22 cellular contexts compared by ENCODE assay signal in the genomic region with DNA sequence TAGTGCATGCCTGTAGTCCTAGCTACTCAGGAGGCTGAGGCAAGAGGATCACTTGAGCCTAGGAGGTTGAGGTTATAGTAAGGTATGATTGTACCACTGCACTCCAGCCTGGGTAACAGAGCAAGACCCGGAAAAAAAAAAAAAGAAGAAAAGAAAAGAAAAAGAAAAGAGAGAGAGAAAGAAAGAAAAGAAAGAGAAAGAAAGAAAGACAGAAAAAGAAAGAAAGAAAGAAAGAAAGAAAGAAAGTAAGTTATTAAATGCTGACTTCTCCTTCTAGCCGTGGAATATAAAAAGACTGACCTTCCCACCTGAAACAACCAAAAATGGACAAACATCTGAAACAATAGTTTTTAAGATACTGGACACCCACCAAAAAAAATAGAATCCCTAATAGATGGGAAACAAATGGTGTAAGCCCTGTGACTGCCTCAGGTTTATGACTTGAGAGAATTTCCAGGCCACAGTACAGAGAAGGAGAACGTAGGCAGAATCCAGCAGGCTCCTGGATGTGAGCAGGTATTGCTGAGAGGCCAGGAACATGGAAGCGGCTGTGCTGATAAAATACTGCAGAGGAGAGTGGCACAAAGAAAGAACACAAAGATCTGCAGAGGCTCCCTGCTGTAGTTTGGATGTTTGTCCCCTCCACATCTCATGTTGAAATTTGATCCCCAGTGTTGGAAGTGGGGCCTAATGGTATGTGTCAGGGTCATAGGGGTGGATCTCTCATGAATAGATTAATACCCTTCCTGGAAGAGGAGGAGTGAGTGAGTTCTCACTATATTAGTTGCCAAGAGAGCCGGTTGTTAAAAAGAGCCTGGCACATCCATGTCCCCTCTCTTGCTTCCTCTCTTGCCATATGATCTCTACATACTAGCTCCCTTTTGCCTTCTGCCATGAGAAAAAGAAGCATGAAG. TPM values are rescaled to one million over a fixed set of nuclear protein-coding genes. Genes with fewer than 3 reads are reported as not detected.
DNase-seq lines count a peak whose midpoint lies in the region; ATAC-seq and TF ChIP-seq lines count a peak whose summit lies in the region.
"Had no signal": no experiment of that assay in that cellular context is flagged by ENCODE, and none has a peak within 500 bp of the region (broad histone marks: within the 10 kb centered on the region; RNA-seq: fewer than 3 reads in every experiment).

No MANE protein-coding gene starts in this region.

- H3K4me3 Mint-ChIP-seq in GM23338 = no peak overlapping the region
- H3K4me3 Mint-ChIP-seq in WTC11 = no peak overlapping the region
- H3K4me3 Mint-ChIP-seq in neural crest cell = no peak overlapping the region

- ATAC-seq in GM23338 (peak; percentile 73), WTC11 (peak; percentile 68), HG02571 (IDR thresholded peaks at IDR 0.05; ENCODE audit: unreplicated experiment) (no peak)

- H3K36me3 ChIP-seq in GM23338 (ENCODE audit: insufficient read depth) (no peaks in the 10 kb centered on the region), iPS-20b (ENCODE audit: insufficient read depth, low read depth, low read length) (no peaks in the 10 kb centered on the region)
- H3K36me3 ChIP-seq: BE2C, Peyer's patch, SJSA1 had no signal

- H3K4me1 Mint-ChIP-seq in GM23338 (peaks cover 12% of the 10 kb centered on the region; the same call in 2 of the 3 replicates), WTC11 (peaks cover 15% of the 10 kb centered on the region), neural crest cell (peaks cover 20% of the 10 kb centered on the region)

- H3K27ac ChIP-seq in GM23338 (ENCODE audit: low read depth) (0 out of 2 replicates have a peak overlapping the region, but pooled peaks have one; percentile 6), iPS-20b (ENCODE audit: low read length) (no peak overlapping the region)
- H3K27ac ChIP-seq: Peyer's patch, SJSA1 had no signal

- peak overlapping the region; percentile 19; the same call in 1 of the 2 replicates for H3K4me2 ChIP-seq in GM23338

- DNase-seq in GM23338 (ENCODE audit: low spot score) (peak; percentile 32), WTC11 (ENCODE audit: low spot score) (no peak), neural crest cell (ENCODE audit: low read depth, low spot score) (no peak), activated gamma-delta T cell (lab: John Stamatoyannopoulos, UW) (no peak), NCI-H345 treated with DMSO at 0.1 percent for 48 hours (lab: John Stamatoyannopoulos, UW; ENCODE audit: unreplicated experiment) (no peak)
- DNase-seq: BE2C, EL, GF-D8, Kasumi-1, NCI-H1417, NCI-H187 treated with DMSO at 0.1 percent for 48 hours, NCI-H2107, NCI-H226, NCI-H524, Peyer's patch had no signal

- H3K27me3 Mint-ChIP-seq in GM23338 (ENCODE audit: insufficient read depth, low read depth, poor library complexity) (peaks cover 2% of the 10 kb centered on the region), WTC11 (ENCODE audit: low read depth) (no peaks in the 10 kb centered on the region; the same call in 1 of the 2 replicates), neural crest cell (ENCODE audit: low read depth) (no peaks in the 10 kb centered on the region)

- H3K4me3 ChIP-seq in GM23338 = no peak overlapping the region
- no peak overlapping the region for H3K4me3 ChIP-seq in iPS-20b (ENCODE audit: low read length)
- H3K4me3 ChIP-seq: Peyer's patch, SJSA1 had no signal

- no peak overlapping the region for H2AFZ ChIP-seq in GM23338

- peaks cover 9% of the 10 kb centered on the region; the same call in 2 of the 3 replicates for H3K9me3 Mint-ChIP-seq in GM23338
- peaks cover 21% of the 10 kb centered on the region for H3K9me3 Mint-ChIP-seq in WTC11
- peaks cover 5% of the 10 kb centered on the region for H3K9me3 Mint-ChIP-seq in neural crest cell

- H3K9me2 ChIP-seq in GM23338 (ENCODE audit: insufficient read depth) = no peaks in the 10 kb centered on the region

- TF ChIP-seq CTCF in GM23338 (conservative IDR thresholded peaks at IDR 0.05; ENCODE audit: low read depth in 2 of 2) (no peak), WTC11 (IDR thresholded peaks at IDR 0.05) (no peak), neural crest cell (conservative IDR thresholded peaks at IDR 0.05) (no peak)

- POLR2A ChIA-PET in WTC11 (lab: Charles Lee) = no interaction called here

- H3K4me1 ChIP-seq in GM23338 (ENCODE audit: insufficient read depth) (peaks cover 10% of the 10 kb centered on the region; the same call in 1 of the 2 replicates), iPS-20b (ENCODE audit: insufficient read depth, low read length) (peaks cover 4% of the 10 kb centered on the region; the same call in 1 of the 2 replicates)
- H3K4me1 ChIP-seq: BE2C, Peyer's patch, SJSA1 had no signal

- H3K27ac Mint-ChIP-seq in GM23338 (no peak overlapping the region), WTC11 (no peak overlapping the region), neural crest cell (ENCODE audit: unreplicated experiment) (peak overlapping the region; percentile 36)

- CTCF ChIA-PET in WTC11 (lab: Charles Lee) = interaction anchor here (0.7 to 0.8 kb wide), 2 partner anchors 42 to 76 kb away, joined by 3 read pairs; partner anchors contain the start of gene PRSS50

- H3F3A ChIP-seq in GM23338 (replicated peaks; ENCODE audit: low read depth) = no peaks in the 10 kb centered on the region

- H3K27me3 ChIP-seq in GM23338 (ENCODE audit: insufficient read depth) = no peaks in the 10 kb centered on the region
- H3K27me3 ChIP-seq in iPS-20b (ENCODE audit: insufficient read depth, low read length) = no peaks in the 10 kb centered on the region
- H3K27me3 ChIP-seq: BE2C, Peyer's patch, SJSA1 had no signal

- H3K79me2 ChIP-seq in GM23338 (replicated peaks; ENCODE audit: insufficient read depth) = no peaks in the 10 kb centered on the region

- no peaks in the 10 kb centered on the region for H4K20me1 ChIP-seq in GM23338 (replicated peaks; ENCODE audit: insufficient read depth)

- H3K36me3 Mint-ChIP-seq in GM23338 (ENCODE audit: low read depth) = peaks cover 10% of the 10 kb centered on the region; the same call in 2 of the 3 replicates
- peaks cover 11% of the 10 kb centered on the region for H3K36me3 Mint-ChIP-seq in WTC11
- H3K36me3 Mint-ChIP-seq in neural crest cell (ENCODE audit: low read depth) = peaks cover 2% of the 10 kb centered on the region

- H3K9me3 ChIP-seq in iPS-20b (ENCODE audit: insufficient read depth, low read depth, low read length) = no peaks in the 10 kb centered on the region; the same call in 1 of the 2 replicates
- H3K9me3 ChIP-seq: BE2C, Peyer's patch, SJSA1 had no signal

- peak overlapping the region; percentile 22; the same call in 1 of the 2 replicates for H3K9ac ChIP-seq in iPS-20b (ENCODE audit: low read depth, low read length)

TF ChIP-seq in GM23338, 12 proteins besides CTCF, POLR2A, EP300 and RAD21 (continues in another document):
- no peak for TF ChIP-seq CREB1 (CRISPR knock-in tag; IDR thresholded peaks at IDR 0.05; ENCODE audit: low read depth)

TF ChIP-seq in WTC11, 78 proteins besides CTCF, POLR2A, EP300 and RAD21:
- TF ChIP-seq ZNF512 (CRISPR knock-in tag; IDR thresholded peaks at IDR 0.05; ENCODE audit: borderline replicate concordance) = peak; percentile 62; the same call in 1 of the 2 replicates
- TF ChIP-seq, protein P1, sequence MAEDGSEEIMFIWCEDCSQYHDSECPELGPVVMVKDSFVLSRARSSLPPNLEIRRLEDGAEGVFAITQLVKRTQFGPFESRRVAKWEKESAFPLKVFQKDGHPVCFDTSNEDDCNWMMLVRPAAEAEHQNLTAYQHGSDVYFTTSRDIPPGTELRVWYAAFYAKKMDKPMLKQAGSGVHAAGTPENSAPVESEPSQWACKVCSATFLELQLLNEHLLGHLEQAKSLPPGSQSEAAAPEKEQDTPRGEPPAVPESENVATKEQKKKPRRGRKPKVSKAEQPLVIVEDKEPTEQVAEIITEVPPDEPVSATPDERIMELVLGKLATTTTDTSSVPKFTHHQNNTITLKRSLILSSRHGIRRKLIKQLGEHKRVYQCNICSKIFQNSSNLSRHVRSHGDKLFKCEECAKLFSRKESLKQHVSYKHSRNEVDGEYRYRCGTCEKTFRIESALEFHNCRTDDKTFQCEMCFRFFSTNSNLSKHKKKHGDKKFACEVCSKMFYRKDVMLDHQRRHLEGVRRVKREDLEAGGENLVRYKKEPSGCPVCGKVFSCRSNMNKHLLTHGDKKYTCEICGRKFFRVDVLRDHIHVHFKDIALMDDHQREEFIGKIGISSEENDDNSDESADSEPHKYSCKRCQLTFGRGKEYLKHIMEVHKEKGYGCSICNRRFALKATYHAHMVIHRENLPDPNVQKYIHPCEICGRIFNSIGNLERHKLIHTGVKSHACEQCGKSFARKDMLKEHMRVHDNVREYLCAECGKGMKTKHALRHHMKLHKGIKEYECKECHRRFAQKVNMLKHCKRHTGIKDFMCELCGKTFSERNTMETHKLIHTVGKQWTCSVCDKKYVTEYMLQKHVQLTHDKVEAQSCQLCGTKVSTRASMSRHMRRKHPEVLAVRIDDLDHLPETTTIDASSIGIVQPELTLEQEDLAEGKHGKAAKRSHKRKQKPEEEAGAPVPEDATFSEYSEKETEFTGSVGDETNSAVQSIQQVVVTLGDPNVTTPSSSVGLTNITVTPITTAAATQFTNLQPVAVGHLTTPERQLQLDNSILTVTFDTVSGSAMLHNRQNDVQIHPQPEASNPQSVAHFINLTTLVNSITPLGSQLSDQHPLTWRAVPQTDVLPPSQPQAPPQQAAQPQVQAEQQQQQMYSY (CRISPR knock-in tag; IDR thresholded peaks at IDR 0.05) = no peak

RNA-seq across cellular contexts. Expression of gene PRSS50, which starts 41.8 kb away (rescaled TPM):
- 1.4 and 1.5 TPM in 2 replicates for total RNA-seq in GM23338 (2014; rRNA removed; shearing (Covaris generic))
- polyA plus RNA-seq in GM23338 (2016; fragmentation: Nextera tagmentation; extraction: Ambion mirVana) = 0.50 and 0.60 TPM in 2 replicates
- total RNA-seq in WTC11 (2021) = 0.70 to 1.4 TPM (median 1.2 TPM) in 3 replicates
- total RNA-seq in neural crest cell = 0.35 and 0.39 TPM in 2 replicates
- total RNA-seq: A673, H4, MCF 10A, OCI-LY7, Peyer's patch, SJSA1 had no signal

RNA-seq across cellular contexts. Expression of gene TMIE, which starts 58.3 kb away (rescaled TPM):
- 0.16 and 1.2 TPM in 2 replicates for total RNA-seq in GM23338 (2014; rRNA removed; shearing (Covaris generic))
- 0.70 and 0.84 TPM in 2 replicates for polyA plus RNA-seq in GM23338 (2016; fragmentation: Nextera tagmentation; extraction: Ambion mirVana)
- total RNA-seq in WTC11 (2021) (0.57 to 1.3 TPM (median 0.69 TPM) in 3 replicates), neural crest cell (0.30 TPM in 1 of 2 replicates, not detected in the other)
- total RNA-seq: A673, H4, OCI-LY7, SJSA1 had no signal
